Comparison of ENCODE assay signal across 13 cellular contexts in genomic region chr1:222404710-222405109, GRCh38.
A peak's percentile ranks its signal among the peaks of the same experiment; 100 is the strongest.
DNase-seq lines count a peak whose midpoint lies in the region; ATAC-seq and TF ChIP-seq lines count a peak whose summit lies in the region.
"Had no signal": no experiment of that assay in that cellular context is flagged by ENCODE, and none has a peak within 500 bp of the region (broad histone marks: within the 10 kb centered on the region; RNA-seq: fewer than 3 reads in every experiment).

No MANE protein-coding gene starts in this region.

- H3K4me3 Mint-ChIP-seq in activated naive CD8-positive, alpha-beta T cell = peak overlapping the region; percentile 30
- H3K4me3 Mint-ChIP-seq in activated naive CD8-positive, alpha-beta T cell treated with anti-CD3 and anti-CD28 coated beads for 36 hours = no peak overlapping the region
- H3K4me3 Mint-ChIP-seq in type B pancreatic cell = no peak overlapping the region
- H3K4me3 Mint-ChIP-seq: H9 had no signal

- TF ChIP-seq CTCF in LNCaP clone FGC (IDR thresholded peaks at IDR 0.05; ENCODE audit: control insufficient read depth, extremely low read depth, insufficient read depth) (no peak), osteoblast (IDR thresholded peaks at IDR 0.05; ENCODE audit: extremely low read depth, low read depth, low read length) (no peak), type B pancreatic cell (conservative IDR thresholded peaks at IDR 0.05) (no peak)

- H3K36me3 Mint-ChIP-seq in activated naive CD8-positive, alpha-beta T cell = peaks cover 3% of the 10 kb centered on the region
- H3K36me3 Mint-ChIP-seq in activated naive CD8-positive, alpha-beta T cell treated with anti-CD3 and anti-CD28 coated beads for 36 hours = no peaks in the 10 kb centered on the region
- no peaks in the 10 kb centered on the region for H3K36me3 Mint-ChIP-seq in type B pancreatic cell
- H3K36me3 Mint-ChIP-seq: stimulated activated naive B cell treated with anti-CD40 and anti-IgM and Interleukin-4, amounts not matched to agents 10 μg/mL and 1 μg/mL and 100 μg/mL, for 72 hours had no signal

- no peaks in the 10 kb centered on the region for H3K9me3 ChIP-seq in osteoblast (ENCODE audit: low read depth, low read length)

- peak overlapping the region; percentile 18 for H2AFZ ChIP-seq in osteoblast (ENCODE audit: low read length)

- H3K9me3 Mint-ChIP-seq in activated naive CD8-positive, alpha-beta T cell (ENCODE audit: low read depth) = peaks cover 4% of the 10 kb centered on the region
- H3K9me3 Mint-ChIP-seq in activated naive CD8-positive, alpha-beta T cell treated with anti-CD3 and anti-CD28 coated beads for 36 hours = peaks cover 6% of the 10 kb centered on the region
- no peaks in the 10 kb centered on the region for H3K9me3 Mint-ChIP-seq in type B pancreatic cell

- peak overlapping the region; percentile 10 for H3K4me2 ChIP-seq in osteoblast (ENCODE audit: insufficient read depth, low read length)

- H3K27ac ChIP-seq in osteoblast (ENCODE audit: low read depth, low read length) = no peak overlapping the region
- H3K27ac ChIP-seq: skin epidermis had no signal

- H3K4me1 Mint-ChIP-seq in activated naive CD8-positive, alpha-beta T cell (ENCODE audit: low read depth) = peaks cover 2% of the 10 kb centered on the region
- H3K4me1 Mint-ChIP-seq in activated naive CD8-positive, alpha-beta T cell treated with anti-CD3 and anti-CD28 coated beads for 36 hours = no peaks in the 10 kb centered on the region
- no peaks in the 10 kb centered on the region for H3K4me1 Mint-ChIP-seq in type B pancreatic cell (ENCODE audit: unreplicated experiment)
- H3K4me1 Mint-ChIP-seq: H9; stimulated activated naive B cell treated with anti-CD40 and anti-IgM and Interleukin-4, amounts not matched to agents 10 μg/mL and 1 μg/mL and 100 μg/mL, for 72 hours had no signal

- H3K4me1 ChIP-seq in osteoblast (ENCODE audit: insufficient read depth, low read length) = no peaks in the 10 kb centered on the region

- H3K4me3 ChIP-seq in LNCaP clone FGC (ENCODE audit: low read depth, low read length) (peak overlapping the region; percentile 24), osteoblast (ENCODE audit: insufficient read depth, low read length) (peak overlapping the region; percentile 32)
- H3K4me3 ChIP-seq: skin epidermis had no signal

- no peaks in the 10 kb centered on the region for H3K27me3 ChIP-seq in osteoblast (ENCODE audit: insufficient read depth, low read length)

- DNase-seq in activated naive CD8-positive, alpha-beta T cell treated with anti-CD3 and anti-CD28 coated beads for 36 hours = no peak
- no peak for DNase-seq in LNCaP clone FGC (ENCODE audit: low read depth)
- DNase-seq in osteoblast (ENCODE audit: insufficient read length, low spot score, missing footprints) = no peak
- DNase-seq in type B pancreatic cell (ENCODE audit: extremely low spot score, unreplicated experiment) = no peak
- DNase-seq in UCSD-AML1 (lab: John Stamatoyannopoulos, UW; ENCODE audit: unreplicated experiment) = no peak
- DNase-seq: anterior cingulate cortex; H9; SHP77; stimulated activated naive B cell treated with anti-CD40 and anti-IgM and Interleukin-4, amounts not matched to agents 10 μg/mL and 1 μg/mL and 100 μg/mL, for 72 hours had no signal

- ATAC-seq in GM21723 (IDR thresholded peaks at IDR 0.05; ENCODE audit: unreplicated experiment) (peak; percentile 92), HG03457 (IDR thresholded peaks at IDR 0.05; ENCODE audit: unreplicated experiment) (no peak)

- no peaks in the 10 kb centered on the region for H3K27me3 Mint-ChIP-seq in activated naive CD8-positive, alpha-beta T cell
- H3K27me3 Mint-ChIP-seq in activated naive CD8-positive, alpha-beta T cell treated with anti-CD3 and anti-CD28 coated beads for 36 hours = no peaks in the 10 kb centered on the region
- H3K27me3 Mint-ChIP-seq in type B pancreatic cell = peaks cover 37% of the 10 kb centered on the region

- H3K79me2 ChIP-seq in osteoblast (ENCODE audit: insufficient read depth, low read length) = no peaks in the 10 kb centered on the region

- no peak overlapping the region for H3K27ac Mint-ChIP-seq in activated naive CD8-positive, alpha-beta T cell
- H3K27ac Mint-ChIP-seq in activated naive CD8-positive, alpha-beta T cell treated with anti-CD3 and anti-CD28 coated beads for 36 hours = no peak overlapping the region
- H3K27ac Mint-ChIP-seq in type B pancreatic cell = no peak overlapping the region
- H3K27ac Mint-ChIP-seq: H9; stimulated activated naive B cell treated with anti-CD40 and anti-IgM and Interleukin-4, amounts not matched to agents 10 μg/mL and 1 μg/mL and 100 μg/mL, for 72 hours had no signal

- H3K36me3 ChIP-seq in osteoblast (ENCODE audit: insufficient read depth, low read length) = no peaks in the 10 kb centered on the region

- no peaks in the 10 kb centered on the region for H4K20me1 ChIP-seq in osteoblast (ENCODE audit: insufficient read depth, low read length)
